9 cellular contexts compared by ENCODE assay signal in genomic region chr2:17539596-17539992, GRCh38. TPM values are rescaled to one million over a fixed set of nuclear protein-coding genes. Genes with fewer than 3 reads are reported as not detected.
A peak's percentile ranks its signal among the peaks of the same experiment; 100 is the strongest.
DNase-seq lines count a peak whose midpoint lies in the region; ATAC-seq and TF ChIP-seq lines count a peak whose summit lies in the region.
"Had no signal": no experiment of that assay in that cellular context is flagged by ENCODE, and none has a peak within 500 bp of the region (broad histone marks: within the 10 kb centered on the region; RNA-seq: fewer than 3 reads in every experiment).

No MANE protein-coding gene starts in this region.

- H3K4me3 ChIP-seq in HUES48 (ENCODE audit: low read depth, low read length), result peak overlapping the region; percentile 86
- H3K4me3 ChIP-seq in astrocyte of the spinal cord (ENCODE audit: low read depth, low read length), result peak overlapping the region; percentile 63
- H3K4me3 ChIP-seq in iPS-18a (ENCODE audit: low read length), result peak overlapping the region; percentile 89
- H3K4me3 ChIP-seq in skeletal muscle tissue (ENCODE audit: low read length in 3 of 3), result peak overlapping the region; percentile 69 to 83 (median 76)

- H3K27ac Mint-ChIP-seq in activated naive CD8-positive, alpha-beta T cell treated with anti-CD3 and anti-CD28 coated beads for 36 hours, result no peak overlapping the region
- no peak overlapping the region for H3K27ac Mint-ChIP-seq in activated naive CD4-positive, alpha-beta T cell treated with anti-CD3 and anti-CD28 coated beads, Interleukin-2, amount 10 ng/mL, durations not matched to agents 7 days and 5 days

- peaks cover 6% of the 10 kb centered on the region for H3K4me1 Mint-ChIP-seq in activated naive CD8-positive, alpha-beta T cell treated with anti-CD3 and anti-CD28 coated beads for 36 hours
- peaks cover 2% of the 10 kb centered on the region for H3K4me1 Mint-ChIP-seq in activated naive CD4-positive, alpha-beta T cell treated with anti-CD3 and anti-CD28 coated beads, Interleukin-2, amount 10 ng/mL, durations not matched to agents 7 days and 5 days

- ATAC-seq in GM21526 (IDR thresholded peaks at IDR 0.05; ENCODE audit: low FRiP score, unreplicated experiment), result no peak

- peaks cover 4% of the 10 kb centered on the region for H3K9me3 Mint-ChIP-seq in activated naive CD8-positive, alpha-beta T cell treated with anti-CD3 and anti-CD28 coated beads for 36 hours
- no peaks in the 10 kb centered on the region for H3K9me3 Mint-ChIP-seq in activated naive CD4-positive, alpha-beta T cell treated with anti-CD3 and anti-CD28 coated beads, Interleukin-2, amount 10 ng/mL, durations not matched to agents 7 days and 5 days

- H3K9ac ChIP-seq in HUES48 (ENCODE audit: low read depth, low read length) (peak overlapping the region; percentile 72), iPS-18a (ENCODE audit: low read length) (peak overlapping the region; percentile 83), skeletal muscle tissue (ENCODE audit: low read depth in 1 of 3, low read length in 3 of 3) (peak overlapping the region; percentile 10 to 82 (median 72))

- H3K36me3 Mint-ChIP-seq in activated naive CD8-positive, alpha-beta T cell treated with anti-CD3 and anti-CD28 coated beads for 36 hours, result peaks cover 2% of the 10 kb centered on the region
- H3K36me3 Mint-ChIP-seq in activated naive CD4-positive, alpha-beta T cell treated with anti-CD3 and anti-CD28 coated beads, Interleukin-2, amount 10 ng/mL, durations not matched to agents 7 days and 5 days, result no peaks in the 10 kb centered on the region

- CTCF ChIA-PET in activated naive CD4-positive, alpha-beta T cell treated with anti-CD3 and anti-CD28 coated beads, Interleukin-2, amount 10 ng/mL, durations not matched to agents 7 days and 5 days (lab: Charles Lee), result no interaction called here

- H3K27me3 ChIP-seq in HUES48 (ENCODE audit: control insufficient read depth, insufficient read depth, low read length), result peaks cover 39% of the 10 kb centered on the region
- peaks cover 36% of the 10 kb centered on the region for H3K27me3 ChIP-seq in iPS-18a (ENCODE audit: control insufficient read depth, insufficient read depth, low read length)
- peaks cover 8 to 55% (median 13%) of the 10 kb centered on the region in 3 donors for H3K27me3 ChIP-seq in skeletal muscle tissue (ENCODE audit: control insufficient read depth in 3 of 3, insufficient read depth in 3 of 3, low read length in 3 of 3)

- no peak for TF ChIP-seq CTCF in astrocyte of the spinal cord (IDR thresholded peaks at IDR 0.05; ENCODE audit: low read depth, low read length)

- no peak overlapping the region for H3K4me3 Mint-ChIP-seq in activated naive CD8-positive, alpha-beta T cell treated with anti-CD3 and anti-CD28 coated beads for 36 hours
- H3K4me3 Mint-ChIP-seq in activated naive CD4-positive, alpha-beta T cell treated with anti-CD3 and anti-CD28 coated beads, Interleukin-2, amount 10 ng/mL, durations not matched to agents 7 days and 5 days, result no peak overlapping the region

- H3K4me1 ChIP-seq in HUES48 (ENCODE audit: control insufficient read depth, insufficient read depth, low read length), result peaks cover 43% of the 10 kb centered on the region
- peaks cover 36% of the 10 kb centered on the region for H3K4me1 ChIP-seq in iPS-18a (ENCODE audit: control insufficient read depth, low read depth, low read length)
- peaks cover 17 to 24% (median 22%) of the 10 kb centered on the region in 3 donors for H3K4me1 ChIP-seq in skeletal muscle tissue (ENCODE audit: control insufficient read depth in 3 of 3, insufficient read depth in 3 of 3, low read length in 3 of 3)

- H3K27ac ChIP-seq in HUES48 (ENCODE audit: low read depth, low read length) (peak overlapping the region; percentile 74), iPS-18a (ENCODE audit: low read length) (no peak overlapping the region), skeletal muscle tissue (ENCODE audit: low read depth, low read length) (peak overlapping the region; percentile 62)

- in situ Hi-C loops in astrocyte of the spinal cord (cut with HindIII; ENCODE audit: low sequenced_read_pairs), result no loop called here

- DNase-seq in astrocyte of the spinal cord (ENCODE audit: low read depth, low spot score), result peak; percentile 58
- no peak for DNase-seq in activated naive CD8-positive, alpha-beta T cell treated with anti-CD3 and anti-CD28 coated beads for 36 hours
- DNase-seq in NOMO-1 (lab: John Stamatoyannopoulos, UW; ENCODE audit: unreplicated experiment in 2 of 2), result no peak
- DNase-seq in activated naive CD4-positive, alpha-beta T cell treated with anti-CD3 and anti-CD28 coated beads, Interleukin-2, amount 10 ng/mL, durations not matched to agents 7 days and 5 days, result no peak

- H3K36me3 ChIP-seq in HUES48 (ENCODE audit: control insufficient read depth, insufficient read depth, low read length) (no peaks in the 10 kb centered on the region), iPS-18a (ENCODE audit: control insufficient read depth, low read depth, low read length) (no peaks in the 10 kb centered on the region), skeletal muscle tissue (ENCODE audit: control insufficient read depth in 3 of 3, insufficient read depth in 3 of 3, low read length in 3 of 3) (no peaks in the 10 kb centered on the region)

- H3K27me3 Mint-ChIP-seq in activated naive CD8-positive, alpha-beta T cell treated with anti-CD3 and anti-CD28 coated beads for 36 hours, result peaks cover 62% of the 10 kb centered on the region
- peaks cover 57% of the 10 kb centered on the region for H3K27me3 Mint-ChIP-seq in activated naive CD4-positive, alpha-beta T cell treated with anti-CD3 and anti-CD28 coated beads, Interleukin-2, amount 10 ng/mL, durations not matched to agents 7 days and 5 days

- H3K9me3 ChIP-seq in HUES48 (ENCODE audit: control insufficient read depth, insufficient read depth, low read length) (no peaks in the 10 kb centered on the region), iPS-18a (ENCODE audit: control insufficient read depth, low read depth, low read length) (no peaks in the 10 kb centered on the region), skeletal muscle tissue (ENCODE audit: control insufficient read depth in 3 of 3, low read length in 3 of 3) (no peaks in the 10 kb centered on the region)

RNA-seq across cellular contexts. Expression of gene VSNL1, which starts 0.9 kb away (rescaled TPM):
- total RNA-seq in skeletal muscle tissue, result 2.1 TPM
- not detected for total RNA-seq in activated naive CD8-positive, alpha-beta T cell treated with anti-CD3 and anti-CD28 coated beads for 36 hours
- total RNA-seq: HT-29 had no signal

RNA-seq across cellular contexts. Expression of gene RAD51AP2, which starts 21.4 kb away (rescaled TPM):
- total RNA-seq in skeletal muscle tissue, result not detected
- total RNA-seq in activated naive CD8-positive, alpha-beta T cell treated with anti-CD3 and anti-CD28 coated beads for 36 hours, result not detected
- total RNA-seq: HT-29 had no signal
